Comparison of ENCODE assay signal across 1 cellular context in genomic region chr21:45540601-45540970, GRCh38.
TF ChIP-seq lines count a peak whose summit lies in the region.

No MANE protein-coding gene starts in this region.

TF ChIP-seq in WTC11, 78 proteins besides CTCF, POLR2A, EP300 and RAD21 (continued from another document):
- TF ChIP-seq STAT6 (CRISPR knock-in tag; conservative IDR thresholded peaks at IDR 0.05; ENCODE audit: low read depth) (no peak), SMAD3 (CRISPR knock-in tag; IDR thresholded peaks at IDR 0.05; ENCODE audit: borderline replicate concordance) (no peak), SP1 (CRISPR knock-in tag; conservative IDR thresholded peaks at IDR 0.05) (no peak), ZBTB43 (CRISPR knock-in tag; IDR thresholded peaks at IDR 0.05) (no peak)
